In genomic region chr22:29167032-29167911, GRCh38 we compare ENCODE assay signal across 8 cellular contexts. TPM values are rescaled to one million over a fixed set of nuclear protein-coding genes. Genes with fewer than 3 reads are reported as not detected.
DNase-seq lines count a peak whose midpoint lies in the region; ATAC-seq and TF ChIP-seq lines count a peak whose summit lies in the region.

No MANE protein-coding gene starts in this region.

- H3K27ac ChIP-seq in DOHH2 (ENCODE audit: low read depth, low read length) = no peak overlapping the region

- DNase-seq in activated CD8-positive, alpha-beta memory T cell treated with anti-CD3 and anti-CD28 coated beads, Interleukin-2, amount 50 U/mL, for 48 hours = peak; percentile 76
- peak; percentile 2 for DNase-seq in stimulated activated CD8-positive, alpha-beta memory T cell treated with anti-CD3 and anti-CD28 coated beads, Interleukin-12 subunit alpha, Interleukin-12 subunit beta, amount 100 ng/mL, for 1 hour (ENCODE audit: low read depth)
- DNase-seq in NCI-H510A treated with DMSO at 0.1 percent for 48 hours (lab: John Stamatoyannopoulos, UW) (no peak), retina (no peak), left colon (no peak)

- 0 out of 2 replicates have a peak overlapping the region, but pooled peaks have one; percentile 24 for H3K4me2 ChIP-seq in DOHH2 (ENCODE audit: low read length)

- peaks cover 12% of the 10 kb centered on the region for H3K4me1 ChIP-seq in DOHH2 (ENCODE audit: control insufficient read depth, low read length)

- intact Hi-C loops in left colon (cut with DNase I, micrococcal nuclease) = no loop called here

- no peaks in the 10 kb centered on the region for H3K79me2 ChIP-seq in DOHH2 (ENCODE audit: control insufficient read depth, low read length)

- H3K27me3 ChIP-seq in DOHH2 (ENCODE audit: control insufficient read depth, low read length) = peaks cover 16% of the 10 kb centered on the region; the same call in 1 of the 2 replicates

- ATAC-seq in GM21360 (IDR thresholded peaks at IDR 0.05; ENCODE audit: unreplicated experiment) = peak; percentile 90
- ATAC-seq in HG03521 (IDR thresholded peaks at IDR 0.05; ENCODE audit: unreplicated experiment) = peak; percentile 89
- ATAC-seq in left colon = no peak

- H3K36me3 ChIP-seq in DOHH2 (ENCODE audit: control insufficient read depth, low read length) = no peaks in the 10 kb centered on the region

- no peaks in the 10 kb centered on the region for H4K20me1 ChIP-seq in DOHH2 (ENCODE audit: control insufficient read depth, insufficient read depth, low read depth, low read length)

- H3F3A ChIP-seq in DOHH2 (ENCODE audit: control insufficient read depth, insufficient read depth) = no peaks in the 10 kb centered on the region

- no peak overlapping the region for H3K4me3 ChIP-seq in DOHH2 (ENCODE audit: low read length)

- no peaks in the 10 kb centered on the region for H3K9me3 ChIP-seq in DOHH2 (ENCODE audit: control insufficient read depth, insufficient read depth, low read length)

- no peaks in the 10 kb centered on the region for H3K9me2 ChIP-seq in DOHH2 (replicated peaks; ENCODE audit: control insufficient read depth, low read length)

- TF ChIP-seq CTCF in DOHH2 (IDR thresholded peaks at IDR 0.05; ENCODE audit: low read depth, low read length, poor library complexity, severe bottlenecking) = no peak

RNA-seq across cellular contexts. Expression of gene EMID1, which starts 38.4 kb away (rescaled TPM):
- total RNA-seq in left colon = 1 to 10 TPM; 1.2 to 4.9 TPM

Comparison
In these comparisons a context has a peak if more than half of its experiments do, and no peak if none do; other contexts are left out.
1. DNase-seq: peak in activated CD8-positive, alpha-beta memory T cell treated with anti-CD3 and anti-CD28 coated beads, Interleukin-2, amount 50 U/mL, for 48 hours (single experiment) and stimulated activated CD8-positive, alpha-beta memory T cell treated with anti-CD3 and anti-CD28 coated beads, Interleukin-12 subunit alpha, Interleukin-12 subunit beta, amount 100 ng/mL, for 1 hour (single experiment); none in NCI-H510A treated with DMSO at 0.1 percent for 48 hours (single experiment), retina (single experiment) and left colon (0 of 2).